In genomic region chr20:41138527-41139226, GRCh38 we compare ENCODE assay signal across 8 cellular contexts. TPM values are rescaled to one million over a fixed set of nuclear protein-coding genes. Genes with fewer than 3 reads are reported as not detected.
DNase-seq lines count a peak whose midpoint lies in the region; ATAC-seq and TF ChIP-seq lines count a peak whose summit lies in the region.

No MANE protein-coding gene starts in this region.

- peak overlapping the region; percentile 75 for H3K27ac Mint-ChIP-seq in activated T-helper 17 cell treated with anti-CD3 and anti-CD28 coated beads, Interleukin-2, amount 50 U/mL, for 72 hours
- peak overlapping the region; percentile 96 for H3K27ac Mint-ChIP-seq in glutamatergic neuron (ENCODE audit: unreplicated experiment)

- no peaks in the 10 kb centered on the region for H3K27me3 Mint-ChIP-seq in activated T-helper 17 cell treated with anti-CD3 and anti-CD28 coated beads, Interleukin-2, amount 50 U/mL, for 72 hours
- H3K27me3 Mint-ChIP-seq in glutamatergic neuron (ENCODE audit: unreplicated experiment): peaks cover 22% of the 10 kb centered on the region

- TF ChIP-seq CTCF in glutamatergic neuron (IDR thresholded peaks at IDR 0.05; ENCODE audit: partially characterized antibody, unreplicated experiment): no peak

- peak; percentile 56 for DNase-seq in stimulated activated CD4-positive, alpha-beta T cell treated with anti-CD3 and anti-CD28 coated beads, Interleukin-15, amount 100 ng/mL, for 24 hours
- no peak for DNase-seq in stimulated activated CD4-positive, alpha-beta T cell treated with anti-CD3 and anti-CD28 coated beads, Interleukin-2, amount 100 ng/mL, for 48 hours
- DNase-seq in glutamatergic neuron: no peak
- peak; percentile 59 for DNase-seq in retina
- DNase-seq in OCI-M2 (lab: John Stamatoyannopoulos, UW; ENCODE audit: unreplicated experiment): no peak
- DNase-seq in GM19238 (ENCODE audit: insufficient read length, low spot score): no peak

- peaks cover 50% of the 10 kb centered on the region for H3K4me1 Mint-ChIP-seq in activated T-helper 17 cell treated with anti-CD3 and anti-CD28 coated beads, Interleukin-2, amount 50 U/mL, for 72 hours
- peaks cover 50% of the 10 kb centered on the region for H3K4me1 Mint-ChIP-seq in glutamatergic neuron (ENCODE audit: low read depth, unreplicated experiment)

- ATAC-seq in activated T-helper 17 cell treated with anti-CD3 and anti-CD28 coated beads, Interleukin-2, amount 50 U/mL, for 72 hours (replicated peaks): peak; percentile 4
- no peak for ATAC-seq in HG02852 (IDR thresholded peaks at IDR 0.05; ENCODE audit: unreplicated experiment)

- peaks cover 69% of the 10 kb centered on the region for H3K36me3 Mint-ChIP-seq in activated T-helper 17 cell treated with anti-CD3 and anti-CD28 coated beads, Interleukin-2, amount 50 U/mL, for 72 hours (ENCODE audit: low read depth)
- H3K36me3 Mint-ChIP-seq in glutamatergic neuron (ENCODE audit: unreplicated experiment): no peaks in the 10 kb centered on the region

- peak overlapping the region; percentile 81 for H3K4me3 Mint-ChIP-seq in activated T-helper 17 cell treated with anti-CD3 and anti-CD28 coated beads, Interleukin-2, amount 50 U/mL, for 72 hours
- H3K4me3 Mint-ChIP-seq in glutamatergic neuron (ENCODE audit: unreplicated experiment): peak overlapping the region; percentile 99

- no peaks in the 10 kb centered on the region for H3K9me3 Mint-ChIP-seq in activated T-helper 17 cell treated with anti-CD3 and anti-CD28 coated beads, Interleukin-2, amount 50 U/mL, for 72 hours
- H3K9me3 Mint-ChIP-seq in glutamatergic neuron (ENCODE audit: unreplicated experiment): peaks cover 17% of the 10 kb centered on the region

RNA-seq across cellular contexts. Expression of gene PLCG1, which starts 1.3 kb away (rescaled TPM):
- 100 to 1,000 TPM; 184 to 628 TPM for total RNA-seq in activated T-helper 17 cell treated with anti-CD3 and anti-CD28 coated beads, Interleukin-2, amount 50 U/mL, for 72 hours
- 458 TPM for total RNA-seq in glutamatergic neuron (ENCODE audit: unreplicated experiment)

Comparison
In these comparisons a context has a peak if more than half of its experiments do, and no peak if none do; other contexts are left out.
1. DNase-seq: peak in stimulated activated CD4-positive, alpha-beta T cell treated with anti-CD3 and anti-CD28 coated beads, Interleukin-15, amount 100 ng/mL, for 24 hours (single experiment) and retina (single experiment); none in stimulated activated CD4-positive, alpha-beta T cell treated with anti-CD3 and anti-CD28 coated beads, Interleukin-2, amount 100 ng/mL, for 48 hours (0 of 2), glutamatergic neuron (single experiment), OCI-M2 (single experiment) and GM19238 (single experiment).